8 cellular contexts compared by ENCODE assay signal in genomic region chr15:100438570-100438969, GRCh38.
A peak's percentile ranks its signal among the peaks of the same experiment; 100 is the strongest.
DNase-seq lines count a peak whose midpoint lies in the region; ATAC-seq and TF ChIP-seq lines count a peak whose summit lies in the region.

No MANE protein-coding gene starts in this region.

- H3K4me3 ChIP-seq in HL-60 (replicated peaks; ENCODE audit: insufficient read depth, low read length): no peak overlapping the region
- H3K4me3 ChIP-seq in SJCRH30: no peak overlapping the region
- H3K4me3 ChIP-seq in cardiac muscle cell: no peak overlapping the region

- H3K27me3 ChIP-seq in HL-60 (ENCODE audit: insufficient read depth, poor library complexity, severe bottlenecking): no peaks in the 10 kb centered on the region
- no peaks in the 10 kb centered on the region for H3K27me3 ChIP-seq in SJCRH30
- no peaks in the 10 kb centered on the region for H3K27me3 ChIP-seq in cardiac muscle cell

- H3K4me1 ChIP-seq in SJCRH30: no peaks in the 10 kb centered on the region
- H3K4me1 ChIP-seq in cardiac muscle cell (ENCODE audit: low read depth): no peaks in the 10 kb centered on the region

- peak; percentile 89 for ATAC-seq in GM18511 (IDR thresholded peaks at IDR 0.05; ENCODE audit: unreplicated experiment)
- ATAC-seq in GM21367 (IDR thresholded peaks at IDR 0.05; ENCODE audit: unreplicated experiment): no peak
- ATAC-seq in HG03457 (IDR thresholded peaks at IDR 0.05; ENCODE audit: unreplicated experiment): no peak

- TF ChIP-seq CTCF in HL-60 (IDR thresholded peaks at IDR 0.05; ENCODE audit: insufficient read depth, low read length) (no peak), cardiac muscle cell (IDR thresholded peaks at IDR 0.05; ENCODE audit: low read depth, low read length) (no peak)

- DNase-seq in HL-60 (ENCODE audit: low read depth in 1 of 2, low spot score in 1 of 2): peak; percentile 68 to 97
- DNase-seq in SJCRH30: peak; percentile 32 to 60
- DNase-seq in cardiac muscle cell (ENCODE audit: low read depth in 1 of 2, low spot score in 1 of 2): peak; percentile 80 to 82
- peak; percentile 44 for DNase-seq in stimulated activated CD4-positive, alpha-beta T cell treated with anti-CD3 and anti-CD28 coated beads, Interleukin-4, amount 100 ng/mL, for 1 hour
- DNase-seq in activated effector memory CD4-positive, alpha-beta T cell treated with Interleukin-2 at 50 U/mL for 16 hours: no peak

- H3K36me3 ChIP-seq in SJCRH30 (no peaks in the 10 kb centered on the region), cardiac muscle cell (no peaks in the 10 kb centered on the region)

- H3K27ac ChIP-seq in HL-60 (replicated peaks): 0 out of 2 replicates have a peak overlapping the region, but pooled peaks have one; percentile 2
- no peak overlapping the region for H3K27ac ChIP-seq in SJCRH30
- H3K27ac ChIP-seq in cardiac muscle cell: no peak overlapping the region

- H3K9me3 ChIP-seq in SJCRH30 (replicated peaks) (no peaks in the 10 kb centered on the region), cardiac muscle cell (ENCODE audit: low read depth) (no peaks in the 10 kb centered on the region)
